ENCODE assay signal across 8 cellular contexts in genomic region chr21:42062543-42063022, GRCh38. TPM values are rescaled to one million over a fixed set of nuclear protein-coding genes. Genes with fewer than 3 reads are reported as not detected.
DNase-seq lines count a peak whose midpoint lies in the region; ATAC-seq and TF ChIP-seq lines count a peak whose summit lies in the region.

No MANE protein-coding gene starts in this region.

- H3K27me3 Mint-ChIP-seq in T-helper 1 cell treated with Interleukin-12 subunit alpha and Interleukin-12 subunit beta and Interleukin-4 antibody, amounts not matched to agents 30 μg/mL and 1 μg/mL, for 36 hours (ENCODE audit: low read depth): peaks cover 2% of the 10 kb centered on the region

- peak overlapping the region; percentile 83 for H3K27ac Mint-ChIP-seq in T-helper 1 cell treated with Interleukin-12 subunit alpha and Interleukin-12 subunit beta and Interleukin-4 antibody, amounts not matched to agents 30 μg/mL and 1 μg/mL, for 36 hours

- peaks cover 26% of the 10 kb centered on the region for H3K4me1 ChIP-seq in body of pancreas

- no peaks in the 10 kb centered on the region for H3K9me3 ChIP-seq in body of pancreas

- H3K9me3 Mint-ChIP-seq in T-helper 1 cell treated with Interleukin-12 subunit alpha and Interleukin-12 subunit beta and Interleukin-4 antibody, amounts not matched to agents 30 μg/mL and 1 μg/mL, for 36 hours: no peaks in the 10 kb centered on the region

- H3K4me1 Mint-ChIP-seq in T-helper 1 cell treated with Interleukin-12 subunit alpha and Interleukin-12 subunit beta and Interleukin-4 antibody, amounts not matched to agents 30 μg/mL and 1 μg/mL, for 36 hours (ENCODE audit: low read depth): peaks cover 35% of the 10 kb centered on the region

- H3K36me3 Mint-ChIP-seq in T-helper 1 cell treated with Interleukin-12 subunit alpha and Interleukin-12 subunit beta and Interleukin-4 antibody, amounts not matched to agents 30 μg/mL and 1 μg/mL, for 36 hours (ENCODE audit: low read depth): no peaks in the 10 kb centered on the region

- intact Hi-C loops in body of pancreas (cut with DNase I): no loop called here
- intact Hi-C loops in dorsolateral prefrontal cortex (cut with DNase I): no loop called here

- ATAC-seq in HG03139 (IDR thresholded peaks at IDR 0.05; ENCODE audit: unreplicated experiment) (peak; percentile 35), body of pancreas (no peak)

- 65 to 85% methylated on average over 19 of the region's 19 CpGs for WGBS in body of pancreas, 2 donors

- H3K27ac ChIP-seq in body of pancreas (peak overlapping the region in 1 of 4 donors; percentile 29), dorsolateral prefrontal cortex (peak overlapping the region in 1 of 59 donors; percentile 7)

- DNase-seq in body of pancreas: peak in 2 of 4 donors; percentile 26 to 62
- peak; percentile 44 to 48 for DNase-seq in stimulated activated CD4-positive, alpha-beta T cell treated with anti-CD3 and anti-CD28 coated beads, Interleukin-2, amount 100 ng/mL, for 48 hours
- no peak for DNase-seq in dorsolateral prefrontal cortex
- DNase-seq in inferior parietal cortex (ENCODE audit: extremely low spot score): no peak
- no peak for DNase-seq in cerebellum (ENCODE audit: low spot score)

- H3K4me3 ChIP-seq in body of pancreas: no peak overlapping the region
- H3K4me3 ChIP-seq in dorsolateral prefrontal cortex: peak overlapping the region in 3 of 59 donors; percentile 20 to 28 (median 21)

- TF ChIP-seq POLR2A in GM19099 (IDR thresholded peaks at IDR 0.05; ENCODE audit: extremely low read depth, insufficient read length, low read depth) (peak; percentile 75), body of pancreas (IDR thresholded peaks at IDR 0.05) (peak in 2 of 3 donors; percentile 19 to 21)

- no peaks in the 10 kb centered on the region for H3K36me3 ChIP-seq in body of pancreas (replicated peaks in 1 of 2; ENCODE audit: insufficient read depth in 1 of 2, low read depth in 2 of 2)

- H3K4me3 Mint-ChIP-seq in T-helper 1 cell treated with Interleukin-12 subunit alpha and Interleukin-12 subunit beta and Interleukin-4 antibody, amounts not matched to agents 30 μg/mL and 1 μg/mL, for 36 hours: peak overlapping the region; percentile 69

- TF ChIP-seq CTCF in body of pancreas (IDR thresholded peaks at IDR 0.05): no peak
- no peak for TF ChIP-seq CTCF in dorsolateral prefrontal cortex (IDR thresholded peaks at IDR 0.05 in 54 of 56, conservative IDR thresholded peaks at IDR 0.05 in 2 of 56; ENCODE audit: low read depth in 1 of 56, partially characterized antibody in 56 of 56)

- H3K27me3 ChIP-seq in body of pancreas: no peaks in the 10 kb centered on the region
- H3K27me3 ChIP-seq in dorsolateral prefrontal cortex: no peaks in the 10 kb centered on the region

RNA-seq across cellular contexts. Expression of gene UMODL1, which starts 8.5 kb away (rescaled TPM):
- total RNA-seq in body of pancreas (not detected), dorsolateral prefrontal cortex (1 to 10 TPM in 29 of 120 experiments, under 1 TPM in 86, not detected in 5; 0.11 to 2.3 (median 0.59) TPM), cerebellum (0.09 TPM)

RNA-seq across cellular contexts. Expression of gene ZBTB21, which starts 52.4 kb away (rescaled TPM):
- total RNA-seq in body of pancreas: 10 to 100 TPM in 1 of 2 donors, 1 to 10 TPM in 1; 4.2 to 10.2 TPM
- total RNA-seq in dorsolateral prefrontal cortex: 10 to 100 TPM; 17.2 to 47.7 (median 24.6) TPM
- 13.3 TPM for total RNA-seq in cerebellum

Comparison
In these comparisons a context has a peak if more than half of its experiments do, and no peak if none do; other contexts are left out.
1. DNase-seq: peak in stimulated activated CD4-positive, alpha-beta T cell treated with anti-CD3 and anti-CD28 coated beads, Interleukin-2, amount 100 ng/mL, for 48 hours (2 of 2); none in dorsolateral prefrontal cortex (0 of 10), inferior parietal cortex (single experiment) and cerebellum (single experiment).